In genomic region chr16:76565542-76565941, GRCh38 we compare ENCODE assay signal across 28 cellular contexts.
"Had no signal": no experiment of that assay in that cellular context is flagged by ENCODE, and none has a peak within 500 bp of the region (broad histone marks: within the 10 kb centered on the region; RNA-seq: fewer than 3 reads in every experiment).

No MANE protein-coding gene starts in this region.

- ATAC-seq: Panc1, Right ventricle myocardium inferior, SK-N-SH treated with all-trans-retinoic acid at 6 μM for 48 hours had no signal

- DNase-seq: Karpas-422, MM.1S, MV-4-11, NCI-H1092, NCI-H1105, NCI-H1417 treated with DMSO at 0.1 percent for 48 hours, NCI-H1436 treated with DMSO at 0.1 percent for 48 hours, NCI-H187, NCI-H1930, NCI-H2029 treated with DMSO at 0.1 percent for 48 hours, NCI-H2081 treated with DMSO at 0.1 percent for 48 hours, NCI-H2107, NCI-H2171, NCI-H226, NCI-H446 treated with DMSO at 0.1 percent for 48 hours, NCI-H510A, NCI-H524, NCI-H526, NCI-H69, NCI-H748 treated with DMSO at 0.1 percent for 48 hours, NCI-H82, PC-9, SHP77, SIG-M5, SJCRH30 had no signal
